Comparison of ENCODE assay signal across 8 cellular contexts in the genomic region with DNA sequence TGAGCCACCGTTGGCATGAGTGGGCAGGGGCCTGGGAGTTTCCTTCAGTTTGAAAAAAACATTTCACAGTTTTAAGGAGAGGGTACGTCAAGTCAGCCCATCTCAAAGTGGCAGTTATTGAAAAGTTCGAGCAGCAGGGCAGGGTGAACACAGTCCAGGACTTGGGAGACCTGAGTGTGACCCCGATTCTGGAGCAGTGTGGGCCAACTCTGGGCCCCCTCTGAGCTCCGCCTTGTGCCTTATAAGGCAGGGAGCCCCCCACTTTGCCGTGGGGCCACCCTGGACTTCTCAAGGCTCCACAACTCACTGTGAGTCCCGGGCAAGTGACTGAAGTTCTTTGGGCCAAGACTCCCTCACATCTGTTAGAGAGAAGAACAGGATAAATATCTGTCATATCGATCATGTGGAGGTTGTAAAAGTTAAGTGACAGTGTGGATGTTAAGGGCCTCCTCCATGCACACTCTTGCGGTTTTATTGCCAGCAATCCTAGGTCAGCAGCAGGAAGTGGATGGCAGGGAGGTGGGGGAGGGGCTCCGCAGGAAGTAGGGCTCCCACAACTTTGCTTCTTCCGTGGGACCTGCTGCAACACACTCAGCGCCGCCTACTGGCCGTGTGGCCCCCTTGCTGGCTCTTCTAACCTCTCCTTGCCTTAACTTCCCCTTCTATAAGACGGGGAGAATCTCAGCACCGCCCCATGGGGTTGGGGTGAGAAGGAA. TPM values are rescaled to one million over a fixed set of nuclear protein-coding genes. Genes with fewer than 3 reads are reported as not detected.
DNase-seq lines count a peak whose midpoint lies in the region; ATAC-seq and TF ChIP-seq lines count a peak whose summit lies in the region.

No MANE protein-coding gene starts in this region.

- peak overlapping the region; percentile 88 for H3K27ac ChIP-seq in HL-60 (replicated peaks)

- ATAC-seq in T-cell (replicated peaks in 1 of 4) = peak; percentile 73 to 86 (median 78)
- ATAC-seq in activated naive CD8-positive, alpha-beta T cell treated with anti-CD3 and anti-CD28 coated beads, Interleukin-2, amount 10 ng/mL, durations not matched to agents 7 days and 5 days (ENCODE audit: low read depth) = peak; percentile 78
- no peak for ATAC-seq in HG02571 (IDR thresholded peaks at IDR 0.05; ENCODE audit: unreplicated experiment)
- ATAC-seq in GM21423 (IDR thresholded peaks at IDR 0.05; ENCODE audit: unreplicated experiment) = no peak

- H3K27ac Mint-ChIP-seq in T-cell = peak overlapping the region; percentile 88 to 92
- H3K27ac Mint-ChIP-seq in activated naive CD8-positive, alpha-beta T cell treated with anti-CD3 and anti-CD28 coated beads, Interleukin-2, amount 10 ng/mL, durations not matched to agents 7 days and 5 days = peak overlapping the region; percentile 68

- H3K36me3 ChIP-seq in kidney epithelial cell (ENCODE audit: control insufficient read depth, insufficient read depth, low read length) = no peaks in the 10 kb centered on the region

- H3K36me3 Mint-ChIP-seq in T-cell = peaks cover 12% of the 10 kb centered on the region
- peaks cover 22% of the 10 kb centered on the region for H3K36me3 Mint-ChIP-seq in activated naive CD8-positive, alpha-beta T cell treated with anti-CD3 and anti-CD28 coated beads, Interleukin-2, amount 10 ng/mL, durations not matched to agents 7 days and 5 days

- POLR2A ChIA-PET in T-cell (lab: Charles Lee) = no interaction called here
- POLR2A ChIA-PET in activated naive CD8-positive, alpha-beta T cell treated with anti-CD3 and anti-CD28 coated beads, Interleukin-2, amount 10 ng/mL, durations not matched to agents 7 days and 5 days (lab: Charles Lee) = interaction anchor here (0.6 kb wide), 2 partner anchors 169 to 177 kb away, joined by 3 read pairs; no protein-coding TSS in a partner anchor

- CTCF ChIA-PET in T-cell (lab: Charles Lee) = interaction anchor here (0.6 to 3.3 kb wide), 7 partner anchors 22 to 221 kb away, joined by 3 to 23 read pairs (median 3); no protein-coding TSS in a partner anchor

- DNase-seq in CD1c-positive myeloid dendritic cell (ENCODE audit: extremely low spot score) = peak; percentile 93
- peak; percentile 98 to 99 for DNase-seq in HL-60 (ENCODE audit: low read depth in 1 of 2, low spot score in 1 of 2)
- peak; percentile 40 to 79 (median 62) for DNase-seq in T-cell
- peak; percentile 81 for DNase-seq in activated naive CD8-positive, alpha-beta T cell treated with anti-CD3 and anti-CD28 coated beads, Interleukin-2, amount 10 ng/mL, durations not matched to agents 7 days and 5 days
- DNase-seq in kidney epithelial cell (ENCODE audit: low read depth) = no peak
- peak; percentile 61 to 89 (median 74) for DNase-seq in stimulated activated CD4-positive, alpha-beta T cell treated with anti-CD3 and anti-CD28 coated beads, TNF-alpha, amount 100 ng/mL, for 48 hours (ENCODE audit: low read depth in 3 of 3)

- H3K27me3 ChIP-seq in HL-60 (ENCODE audit: insufficient read depth, poor library complexity, severe bottlenecking) (no peaks in the 10 kb centered on the region), kidney epithelial cell (ENCODE audit: control insufficient read depth, insufficient read depth, low read length) (no peaks in the 10 kb centered on the region)

- TF ChIP-seq CTCF in HL-60 (IDR thresholded peaks at IDR 0.05; ENCODE audit: insufficient read depth, low read length) = peak; percentile 98
- TF ChIP-seq CTCF in kidney epithelial cell (IDR thresholded peaks at IDR 0.05; ENCODE audit: insufficient read depth, low read length, poor library complexity, severe bottlenecking) = peak; percentile 25

- no peaks in the 10 kb centered on the region for H3K27me3 Mint-ChIP-seq in T-cell
- H3K27me3 Mint-ChIP-seq in activated naive CD8-positive, alpha-beta T cell treated with anti-CD3 and anti-CD28 coated beads, Interleukin-2, amount 10 ng/mL, durations not matched to agents 7 days and 5 days = no peaks in the 10 kb centered on the region

- peaks cover 33 to 55% (median 35%) of the 10 kb centered on the region in 3 donors for H3K4me1 Mint-ChIP-seq in T-cell
- H3K4me1 Mint-ChIP-seq in activated naive CD8-positive, alpha-beta T cell treated with anti-CD3 and anti-CD28 coated beads, Interleukin-2, amount 10 ng/mL, durations not matched to agents 7 days and 5 days = peaks cover 28% of the 10 kb centered on the region

- peak overlapping the region in 1 of 3 donors; percentile 37 for H3K4me3 Mint-ChIP-seq in T-cell
- H3K4me3 Mint-ChIP-seq in activated naive CD8-positive, alpha-beta T cell treated with anti-CD3 and anti-CD28 coated beads, Interleukin-2, amount 10 ng/mL, durations not matched to agents 7 days and 5 days = peak overlapping the region; percentile 39

- H3K4me3 ChIP-seq in HL-60 (replicated peaks; ENCODE audit: insufficient read depth, low read length) (no peak overlapping the region; the same call in 1 of the 2 replicates), kidney epithelial cell (ENCODE audit: low read depth, low read length) (no peak overlapping the region)

- no peaks in the 10 kb centered on the region for H3K9me3 Mint-ChIP-seq in T-cell
- H3K9me3 Mint-ChIP-seq in activated naive CD8-positive, alpha-beta T cell treated with anti-CD3 and anti-CD28 coated beads, Interleukin-2, amount 10 ng/mL, durations not matched to agents 7 days and 5 days = no peaks in the 10 kb centered on the region

RNA-seq across cellular contexts. Expression of a gene that starts 38.4 kb away (rescaled TPM):
- total RNA-seq in T-cell = 10 to 100 TPM in 1 of 5 donors, 1 to 10 TPM in 4; 2.9 to 14.4 (median 5.5) TPM
- 10 to 100 TPM; 26.8 to 29.0 TPM for total RNA-seq in activated naive CD8-positive, alpha-beta T cell treated with anti-CD3 and anti-CD28 coated beads, Interleukin-2, amount 10 ng/mL, durations not matched to agents 7 days and 5 days
- total RNA-seq in kidney epithelial cell = 1.1 and 2.7 TPM in 2 replicates

Comparison
In these comparisons a context has a peak if more than half of its experiments do, and no peak if none do; other contexts are left out.
1. ATAC-seq: peak in T-cell (4 of 4) and activated naive CD8-positive, alpha-beta T cell treated with anti-CD3 and anti-CD28 coated beads, Interleukin-2, amount 10 ng/mL, durations not matched to agents 7 days and 5 days (single experiment); none in HG02571 (single experiment) and GM21423 (single experiment).